ENCODE assay signal across 8 cellular contexts in the genomic region with DNA sequence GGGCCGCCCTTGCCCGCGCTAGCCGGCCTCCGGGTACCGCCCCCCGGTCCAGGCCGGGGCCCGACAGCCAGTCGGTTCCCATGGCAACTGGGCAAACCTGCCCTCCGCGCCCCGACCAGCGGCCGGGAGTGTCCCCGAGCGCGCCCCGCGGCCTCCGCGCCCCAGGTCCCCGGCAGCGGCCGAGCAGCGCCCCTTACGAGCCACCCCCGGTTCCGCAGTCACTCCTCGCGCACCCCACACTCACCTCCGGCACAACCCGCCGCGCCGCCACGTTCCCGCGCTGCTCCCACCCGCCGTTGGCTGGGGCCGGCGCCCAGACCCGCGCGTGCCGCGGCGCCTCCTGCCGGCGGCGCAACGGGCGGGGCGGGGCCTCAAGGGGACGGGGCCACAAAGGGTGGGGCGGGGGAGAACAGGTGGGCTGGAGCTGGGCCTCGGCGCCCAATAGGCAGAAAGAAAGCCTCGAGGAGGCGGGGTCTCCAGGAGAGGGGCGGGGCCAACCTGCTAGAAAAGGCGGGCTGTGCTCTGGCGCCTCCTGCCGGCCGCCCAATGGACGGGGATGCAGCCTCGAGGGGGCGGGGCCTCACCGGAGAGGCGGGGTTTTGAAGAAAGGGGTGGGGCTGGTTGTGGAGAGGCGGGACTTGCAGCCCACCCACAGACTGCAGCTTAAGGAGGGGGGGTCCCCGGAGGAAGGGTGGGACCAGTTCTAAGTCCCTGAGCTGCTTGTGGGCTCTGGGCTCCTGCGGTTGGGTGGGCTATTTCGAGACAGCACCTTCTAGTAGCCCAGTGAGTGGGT. TPM values are rescaled to one million over a fixed set of nuclear protein-coding genes. Genes with fewer than 3 reads are reported as not detected.
DNase-seq lines count a peak whose midpoint lies in the region; ATAC-seq lines count a peak whose summit lies in the region.

A gene with protein sequence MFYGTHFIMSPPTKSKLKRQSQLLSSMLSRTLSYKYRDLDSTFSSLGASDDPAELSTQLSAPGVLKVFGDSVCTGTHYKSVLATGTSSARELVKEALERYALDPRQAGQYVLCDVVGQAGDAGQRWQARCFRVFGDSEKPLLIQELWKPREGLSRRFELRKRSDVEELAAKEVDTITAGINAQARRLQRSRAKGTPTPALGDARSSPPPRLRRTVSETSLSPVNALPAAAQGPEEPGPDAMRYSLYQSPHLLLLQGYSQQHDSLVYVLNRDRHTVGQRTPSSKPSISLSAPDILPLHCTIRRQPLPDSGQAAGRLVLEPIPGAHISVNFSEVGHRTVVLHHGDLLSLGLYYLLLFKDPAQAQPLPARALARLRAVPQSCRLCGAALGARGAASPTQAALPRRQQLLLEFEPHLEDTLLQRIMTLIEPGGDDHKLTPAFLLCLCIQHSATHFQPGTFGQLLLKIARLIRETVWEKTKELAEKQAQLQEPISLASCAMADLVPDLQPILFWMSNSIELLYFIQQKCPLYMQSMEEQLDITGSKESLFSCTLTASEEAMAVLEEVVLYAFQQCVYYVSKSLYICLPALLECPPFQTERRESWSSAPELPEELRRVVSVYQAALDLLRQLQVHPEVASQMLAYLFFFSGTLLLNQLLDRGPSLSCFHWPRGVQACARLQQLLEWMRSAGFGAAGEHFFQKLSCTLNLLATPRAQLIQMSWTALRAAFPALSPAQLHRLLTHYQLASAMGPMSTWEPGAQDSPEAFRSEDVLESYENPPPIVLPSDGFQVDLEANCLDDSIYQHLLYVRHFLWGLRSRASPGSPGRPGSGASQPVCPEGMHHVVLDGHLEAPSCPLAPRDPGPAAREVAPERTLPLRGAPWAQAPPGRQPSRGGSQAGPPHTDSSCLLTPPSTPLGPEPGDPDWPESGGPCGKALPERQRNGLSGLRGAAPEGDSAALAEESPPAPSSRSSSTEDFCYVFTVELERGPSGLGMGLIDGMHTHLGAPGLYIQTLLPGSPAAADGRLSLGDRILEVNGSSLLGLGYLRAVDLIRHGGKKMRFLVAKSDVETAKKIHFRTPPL (minus strand): TSS at position 365 of the 793 bp plus-strand sequence. CDS start 5,577 bp downstream, outside the sequence.

- H3K27ac ChIP-seq in esophagus (ENCODE audit: low read depth in 2 of 2, low read length in 1 of 2) (peak within 1 kb of the TSS; percentile 72 to 85), muscle layer of colon (ENCODE audit: low read depth, low read length) (peak within 1 kb of the TSS; percentile 54)

- H3K4me1 ChIP-seq in esophagus (ENCODE audit: control insufficient read depth in 2 of 2, insufficient read depth in 2 of 2, low read length in 1 of 2) = peaks cover 5 to 13% of the 10 kb centered on the region in 2 donors
- peaks cover 4% of the 10 kb centered on the region for H3K4me1 ChIP-seq in muscle layer of colon (ENCODE audit: insufficient read depth, low read length)

- peaks cover 0 to 2% of the 10 kb centered on the region in 2 donors for H3K9me3 ChIP-seq in esophagus (ENCODE audit: control insufficient read depth in 2 of 2, insufficient read depth in 1 of 2, low read depth in 1 of 2, low read length in 1 of 2)
- H3K9me3 ChIP-seq in muscle layer of colon (ENCODE audit: low read length) = no peaks in the 10 kb centered on the region

- H3K36me3 ChIP-seq in esophagus (ENCODE audit: control insufficient read depth in 2 of 2, insufficient read depth in 2 of 2, low read length in 1 of 2) = no peaks in the 10 kb centered on the region
- H3K36me3 ChIP-seq in muscle layer of colon (ENCODE audit: insufficient read depth, low read length) = no peaks in the 10 kb centered on the region

- H3K9me3 Mint-ChIP-seq in activated T-cell treated with anti-CD3 and anti-CD28 coated beads, Interleukin-2, amount 50 U/mL, for 4 hours = no peaks in the 10 kb centered on the region

- in situ Hi-C loops in ACHN (cut with HindIII; ENCODE audit: low pct_ligation_motif_present, low pct_unique_long_range_greater_than_20kb, low sequenced_read_pairs) = no loop called here

- ATAC-seq in GM19023 (IDR thresholded peaks at IDR 0.05; ENCODE audit: unreplicated experiment) = peak; percentile 52
- peak; percentile 97 for ATAC-seq in activated T-cell treated with anti-CD3 and anti-CD28 coated beads, Interleukin-2, amount 50 U/mL, for 4 hours

- peak; percentile 96 for DNase-seq in ACHN
- peak; percentile 36 for DNase-seq in HT-29 (ENCODE audit: low spot score)
- DNase-seq in NOMO-1 treated with dmso at 0.1 percent for 144 hours (lab: John Stamatoyannopoulos, UW; ENCODE audit: unreplicated experiment) = peak; percentile 45
- DNase-seq in activated T-cell treated with anti-CD3 and anti-CD28 coated beads, Interleukin-2, amount 50 U/mL, for 4 hours = peak; percentile 81
- DNase-seq in stimulated activated CD8-positive, alpha-beta memory T cell treated with anti-CD3 and anti-CD28 coated beads, Interleukin-4, amount 100 ng/mL, for 4 hours (ENCODE audit: low read depth in 2 of 2, low spot score in 1 of 2) = peak; percentile 60 to 68

- H3K27me3 Mint-ChIP-seq in activated T-cell treated with anti-CD3 and anti-CD28 coated beads, Interleukin-2, amount 50 U/mL, for 4 hours (ENCODE audit: low read depth) = peaks cover 38% of the 10 kb centered on the region

- no peaks in the 10 kb centered on the region for H3K36me3 Mint-ChIP-seq in activated T-cell treated with anti-CD3 and anti-CD28 coated beads, Interleukin-2, amount 50 U/mL, for 4 hours (ENCODE audit: insufficient read depth)

- H3K4me1 Mint-ChIP-seq in activated T-cell treated with anti-CD3 and anti-CD28 coated beads, Interleukin-2, amount 50 U/mL, for 4 hours (ENCODE audit: low read depth) = peaks cover 12% of the 10 kb centered on the region

- H3K27me3 ChIP-seq in esophagus (ENCODE audit: control insufficient read depth in 1 of 2, insufficient read depth in 2 of 2, low read length in 2 of 2) (peaks cover 0 to 8% of the 10 kb centered on the region in 2 donors), muscle layer of colon (ENCODE audit: control insufficient read depth in 1 of 2, insufficient read depth in 2 of 2, low read length in 2 of 2) (peaks cover 0 to 14% of the 10 kb centered on the region in 2 donors)

- H3K4me3 ChIP-seq in esophagus (ENCODE audit: low read depth in 1 of 2, low read length in 2 of 2) (peak within 1 kb of the TSS; percentile 37 to 47), muscle layer of colon (ENCODE audit: low read depth in 1 of 2, low read length in 2 of 2) (peak within 1 kb of the TSS in 1 of 2 donors; percentile 64)

- 5% methylated on average over 70 to 75 of the region's 75 CpGs for WGBS in esophagus, 2 donors

- H3K4me3 Mint-ChIP-seq in activated T-cell treated with anti-CD3 and anti-CD28 coated beads, Interleukin-2, amount 50 U/mL, for 4 hours = peak within 1 kb of the TSS; percentile 65

- no peak within 1 kb of the TSS for H3K9ac ChIP-seq in muscle layer of colon (ENCODE audit: low read length)

RNA-seq across cellular contexts. Expression of the gene that starts here (rescaled TPM):
- not detected in 2 replicates for total RNA-seq in HT-29 (2014; rRNA removed; shearing (Covaris generic))
- total RNA-seq in activated T-cell treated with anti-CD3 and anti-CD28 coated beads, Interleukin-2, amount 50 U/mL, for 4 hours = under 1 TPM; 0.08 to 0.32 (median 0.23) TPM
- under 1 TPM; 0.29 to 0.93 TPM for polyA plus RNA-seq in esophagus

Comparison
In these comparisons a context has a peak if more than half of its experiments do, and no peak if none do; other contexts are left out.
1. Peak in DNase-seq in HT-29; RNA of the gene not detected or under 1 TPM.
2. Peak in DNase-seq and ATAC-seq in activated T-cell treated with anti-CD3 and anti-CD28 coated beads, Interleukin-2, amount 50 U/mL, for 4 hours; RNA of the gene not detected or under 1 TPM.
3. DNase-seq: peak in every context shown above with its lines; median percentile 96 in ACHN; 81 in activated T-cell treated with anti-CD3 and anti-CD28 coated beads, Interleukin-2, amount 50 U/mL, for 4 hours; 64 in stimulated activated CD8-positive, alpha-beta memory T cell treated with anti-CD3 and anti-CD28 coated beads, Interleukin-4, amount 100 ng/mL, for 4 hours; 45 in NOMO-1 treated with dmso at 0.1 percent for 144 hours; 36 in HT-29.